10 cellular contexts compared by ENCODE assay signal in genomic region chr2:107132141-107132540, GRCh38.
DNase-seq lines count a peak whose midpoint lies in the region; ATAC-seq lines count a peak whose summit lies in the region.
"Had no signal": no experiment of that assay in that cellular context is flagged by ENCODE, and none has a peak within 500 bp of the region (broad histone marks: within the 10 kb centered on the region; RNA-seq: fewer than 3 reads in every experiment).

No MANE protein-coding gene starts in this region.

- ATAC-seq in GM19372 (IDR thresholded peaks at IDR 0.05; ENCODE audit: low read depth, unreplicated experiment) (peak; percentile 70), HG02973 (IDR thresholded peaks at IDR 0.05; ENCODE audit: unreplicated experiment) (peak; percentile 73)
- ATAC-seq: activated naive CD4-positive, alpha-beta T cell treated with anti-CD3 and anti-CD28 coated beads, Interleukin-2, amount 50 U/mL, for 72 hours had no signal

- peak overlapping the region; percentile 54; the same call in 1 of the 2 replicates for H3K27ac ChIP-seq in BLaER1

- peaks cover 5% of the 10 kb centered on the region; the same call in 1 of the 2 replicates for H3K9me3 ChIP-seq in BLaER1

- no peaks in the 10 kb centered on the region for H3K27me3 ChIP-seq in BLaER1

- H3K4me2 ChIP-seq in BLaER1 = peak overlapping the region; percentile 64

- H3K4me1 ChIP-seq in BLaER1 = peaks cover 25% of the 10 kb centered on the region

- H3K4me3 ChIP-seq in BLaER1 = peak overlapping the region; percentile 36

- intact Hi-C loops in posterior vena cava (cut with DNase I) = no loop called here

- H3K9ac ChIP-seq in BLaER1 = peak overlapping the region; percentile 51; the same call in 1 of the 2 replicates

- H4K20me1 ChIP-seq in BLaER1 = no peaks in the 10 kb centered on the region

- H3K36me3 ChIP-seq in BLaER1 = no peaks in the 10 kb centered on the region

- DNase-seq in NOMO-1 treated with DMSO at 0.1 percent for 48 hours (lab: John Stamatoyannopoulos, UW; ENCODE audit: unreplicated experiment) = peak; percentile 72
- DNase-seq in islet precursor cell = no peak
- no peak for DNase-seq in NCI-H2107 (lab: John Stamatoyannopoulos, UW)
- DNase-seq in activated naive CD4-positive, alpha-beta T cell treated with anti-CD3 and anti-CD28 coated beads, Interleukin-2, amount 50 U/mL, for 16 hours = no peak
- DNase-seq in posterior vena cava (ENCODE audit: low spot score) = no peak
- DNase-seq: NCI-H524 treated with DMSO at 0.1 percent for 48 hours had no signal
